Comparison of ENCODE assay signal across 16 cellular contexts in genomic region chr9:75063556-75064305, GRCh38. TPM values are rescaled to one million over a fixed set of nuclear protein-coding genes. Genes with fewer than 3 reads are reported as not detected.
DNase-seq lines count a peak whose midpoint lies in the region; ATAC-seq, FAIRE-seq and TF ChIP-seq lines count a peak whose summit lies in the region.
"Had no signal": no experiment of that assay in that cellular context is flagged by ENCODE, and none has a peak within 500 bp of the region (broad histone marks: within the 10 kb centered on the region; RNA-seq: fewer than 3 reads in every experiment).

No MANE protein-coding gene starts in this region.

- no peaks in the 10 kb centered on the region for H3K27me3 Mint-ChIP-seq in T-helper 17 cell
- H3K27me3 Mint-ChIP-seq in activated T-helper 1 cell treated with anti-CD3 and anti-CD28 coated beads, Interleukin-12 subunit alpha, Interleukin-12 subunit beta, Interleukin-2, Interleukin-4 antibody, amounts not matched to agents 30 ng/mL and 10 ng/mL and 1 ng/mL, durations not matched to agents 14 hours and 24 hours and 36 hours (ENCODE audit: insufficient read depth) = no peaks in the 10 kb centered on the region
- H3K27me3 Mint-ChIP-seq: stimulated activated memory B cell treated with anti-CD40 and anti-IgM and Interleukin-4, amounts not matched to agents 10 μg/mL and 1 μg/mL and 100 μg/mL, for 72 hours had no signal

- H2AFZ ChIP-seq in keratinocyte (ENCODE audit: control insufficient read depth, low read length) = no peak overlapping the region

- no peak overlapping the region for H3K4me3 Mint-ChIP-seq in T-helper 17 cell
- H3K4me3 Mint-ChIP-seq in activated T-helper 1 cell treated with anti-CD3 and anti-CD28 coated beads, Interleukin-12 subunit alpha, Interleukin-12 subunit beta, Interleukin-2, Interleukin-4 antibody, amounts not matched to agents 30 ng/mL and 10 ng/mL and 1 ng/mL, durations not matched to agents 14 hours and 24 hours and 36 hours = no peak overlapping the region
- H3K4me3 Mint-ChIP-seq: stimulated activated memory B cell treated with anti-CD40 and anti-IgM and Interleukin-4, amounts not matched to agents 10 μg/mL and 1 μg/mL and 100 μg/mL, for 72 hours had no signal

- TF ChIP-seq CTCF in keratinocyte (optimal IDR thresholded peaks at IDR 0.05 in 1 of 3, IDR thresholded peaks at IDR 0.05 in 1 of 3, conservative IDR thresholded peaks at IDR 0.05 in 1 of 3; ENCODE audit: extremely low read depth in 1 of 3, insufficient read depth in 2 of 3, low read length in 3 of 3) = no peak

- DNase-seq in AG08395 (ENCODE audit: low spot score) (peak; percentile 38), ELR (ENCODE audit: low read depth) (peak; percentile 70), T-helper 17 cell (no peak), keratinocyte (ENCODE audit: low read depth, low spot score) (no peak), NCI-H510A treated with DMSO at 0.1 percent for 48 hours (lab: John Stamatoyannopoulos, UW) (no peak)
- DNase-seq in activated T-helper 1 cell treated with anti-CD3 and anti-CD28 coated beads, Interleukin-12 subunit alpha, Interleukin-12 subunit beta, Interleukin-2, Interleukin-4 antibody, amounts not matched to agents 30 ng/mL and 10 ng/mL and 1 ng/mL, durations not matched to agents 14 hours and 24 hours and 36 hours (ENCODE audit: low spot score) = no peak
- DNase-seq: activated T-cell treated with anti-CD3 and anti-CD28 coated beads for 4 hours; GDM1; hippocampal formation; NCI-H1436; NK-92 treated with Interleukin-12 subunit alpha and Interleukin-12 subunit beta, amount 100 ng/mL, for 24 hours; stimulated activated CD4-positive, alpha-beta T cell treated with anti-CD3 and anti-CD28 coated beads, Interleukin-2, amount 100 ng/mL, for 24 hours had no signal

- peak overlapping the region; percentile 8 for H3K27ac ChIP-seq in keratinocyte (ENCODE audit: control insufficient read depth, insufficient read depth, low read length)
- H3K27ac ChIP-seq: SK-N-MC had no signal

- H3K27me3 ChIP-seq in keratinocyte (ENCODE audit: control insufficient read depth, extremely low read depth, insufficient read depth, low read length) = no peaks in the 10 kb centered on the region

- peaks cover 2 to 3% of the 10 kb centered on the region in 2 experiments for H3K36me3 ChIP-seq in keratinocyte (ENCODE audit: control insufficient read depth in 2 of 2, extremely low read depth in 1 of 2, insufficient read depth in 2 of 2, low read length in 2 of 2)

- H3K9me3 Mint-ChIP-seq in activated T-helper 1 cell treated with anti-CD3 and anti-CD28 coated beads, Interleukin-12 subunit alpha, Interleukin-12 subunit beta, Interleukin-2, Interleukin-4 antibody, amounts not matched to agents 30 ng/mL and 10 ng/mL and 1 ng/mL, durations not matched to agents 14 hours and 24 hours and 36 hours = peaks cover 6% of the 10 kb centered on the region
- H3K9me3 Mint-ChIP-seq: stimulated activated memory B cell treated with anti-CD40 and anti-IgM and Interleukin-4, amounts not matched to agents 10 μg/mL and 1 μg/mL and 100 μg/mL, for 72 hours had no signal

- H3K4me1 ChIP-seq in keratinocyte (ENCODE audit: control insufficient read depth, extremely low read depth, insufficient read depth, low read length) = peaks cover 13% of the 10 kb centered on the region

- no peaks in the 10 kb centered on the region for H3K79me2 ChIP-seq in keratinocyte (ENCODE audit: control insufficient read depth, insufficient read depth, low read length)

- H3K9me3 ChIP-seq in T-helper 17 cell (ENCODE audit: control insufficient read depth, low read length, poor library complexity, severe bottlenecking) (no peaks in the 10 kb centered on the region), keratinocyte (ENCODE audit: control insufficient read depth, low read depth, low read length) (no peaks in the 10 kb centered on the region)

- no peak overlapping the region for H3K4me3 ChIP-seq in keratinocyte (ENCODE audit: control insufficient read depth in 2 of 3, extremely low read depth in 1 of 3, insufficient read depth in 2 of 3, low read depth in 1 of 3, low read length in 3 of 3)
- H3K4me3 ChIP-seq: SK-N-MC had no signal

- peak overlapping the region; percentile 45 for H3K27ac Mint-ChIP-seq in T-helper 17 cell
- H3K27ac Mint-ChIP-seq in activated T-helper 1 cell treated with anti-CD3 and anti-CD28 coated beads, Interleukin-12 subunit alpha, Interleukin-12 subunit beta, Interleukin-2, Interleukin-4 antibody, amounts not matched to agents 30 ng/mL and 10 ng/mL and 1 ng/mL, durations not matched to agents 14 hours and 24 hours and 36 hours = no peak overlapping the region
- H3K27ac Mint-ChIP-seq: stimulated activated memory B cell treated with anti-CD40 and anti-IgM and Interleukin-4, amounts not matched to agents 10 μg/mL and 1 μg/mL and 100 μg/mL, for 72 hours had no signal

- dilution Hi-C loops in keratinocyte (cut with MboI; ENCODE audit: extremely low pct_ligation_motif_present, low sequenced_read_pairs) = no loop called here

- no peak overlapping the region for H3K9ac ChIP-seq in keratinocyte (ENCODE audit: control insufficient read depth, extremely low read depth, insufficient read depth, low read length)

- no peaks in the 10 kb centered on the region for H4K20me1 ChIP-seq in keratinocyte (ENCODE audit: control insufficient read depth, extremely low read depth, insufficient read depth, low read length)

- no peak for ATAC-seq in T-helper 17 cell
- ATAC-seq in GM19324 (IDR thresholded peaks at IDR 0.05; ENCODE audit: low FRiP score, unreplicated experiment) = no peak
- no peak for ATAC-seq in GM21528 (IDR thresholded peaks at IDR 0.05; ENCODE audit: low FRiP score, unreplicated experiment)
- ATAC-seq: stimulated activated memory B cell treated with anti-CD40 and anti-IgM and Interleukin-4, amounts not matched to agents 10 μg/mL and 1 μg/mL and 100 μg/mL, for 72 hours had no signal

- intact Hi-C loops in activated T-helper 1 cell treated with anti-CD3 and anti-CD28 coated beads, Interleukin-12 subunit alpha, Interleukin-12 subunit beta, Interleukin-2, Interleukin-4 antibody, amounts not matched to agents 30 ng/mL and 10 ng/mL and 1 ng/mL, durations not matched to agents 14 hours and 24 hours and 36 hours (cut with micrococcal nuclease) = no loop called here

- H3K4me1 Mint-ChIP-seq in T-helper 17 cell = peaks cover 5% of the 10 kb centered on the region
- peaks cover 6% of the 10 kb centered on the region for H3K4me1 Mint-ChIP-seq in activated T-helper 1 cell treated with anti-CD3 and anti-CD28 coated beads, Interleukin-12 subunit alpha, Interleukin-12 subunit beta, Interleukin-2, Interleukin-4 antibody, amounts not matched to agents 30 ng/mL and 10 ng/mL and 1 ng/mL, durations not matched to agents 14 hours and 24 hours and 36 hours (ENCODE audit: low read depth)
- H3K4me1 Mint-ChIP-seq: stimulated activated memory B cell treated with anti-CD40 and anti-IgM and Interleukin-4, amounts not matched to agents 10 μg/mL and 1 μg/mL and 100 μg/mL, for 72 hours had no signal

- H3K36me3 Mint-ChIP-seq in T-helper 17 cell (ENCODE audit: low read depth) = peaks cover 10% of the 10 kb centered on the region
- peaks cover 31% of the 10 kb centered on the region for H3K36me3 Mint-ChIP-seq in activated T-helper 1 cell treated with anti-CD3 and anti-CD28 coated beads, Interleukin-12 subunit alpha, Interleukin-12 subunit beta, Interleukin-2, Interleukin-4 antibody, amounts not matched to agents 30 ng/mL and 10 ng/mL and 1 ng/mL, durations not matched to agents 14 hours and 24 hours and 36 hours (ENCODE audit: low read depth)

- H3K4me2 ChIP-seq in keratinocyte (ENCODE audit: control insufficient read depth, extremely low read depth, insufficient read depth, low read depth, low read length) = peak overlapping the region; percentile 6

- FAIRE-seq in keratinocyte (lab: Jason Lieb, UNC) = peak; percentile 75

- no peaks in the 10 kb centered on the region for H3K9me1 ChIP-seq in keratinocyte (ENCODE audit: control insufficient read depth, extremely low read depth, insufficient read depth, low read length)

RNA-seq across cellular contexts. Expression of gene NMRK1, which starts 24.2 kb away (rescaled TPM):
- total RNA-seq in T-helper 17 cell = 10 to 100 TPM; 56.7 to 70.0 TPM
- 14.0 to 30.1 TPM (median 24.7 TPM) in 3 replicates for polyA plus RNA-seq in keratinocyte
- polyA plus RNA-seq in keratinocyte (2011; ENCODE audit: low read depth) = 23.8 TPM
- polyA plus RNA-seq in keratinocyte (2011; cell fraction: cytosol; rRNA removed) = 15.0 and 26.5 TPM in 2 replicates
- polyA plus RNA-seq in keratinocyte (2011; cell fraction: nucleus; rRNA removed) = 29.7 and 34.9 TPM in 2 replicates
- polyA plus RNA-seq in keratinocyte (2012; ENCODE audit: low replicate concordance) = 17.2 and 31.2 TPM in 2 replicates
- 2.8 to 7.6 TPM (median 6.7 TPM) in 3 replicates for polyA minus RNA-seq in keratinocyte
- 8.6 TPM for polyA minus RNA-seq in keratinocyte (2011; cell fraction: cytosol; rRNA and poly(A)+ RNA removed)
- 8.3 and 11.0 TPM in 2 replicates for polyA minus RNA-seq in keratinocyte (2011; cell fraction: nucleus; rRNA and poly(A)+ RNA removed)
- total RNA-seq in activated T-helper 1 cell treated with anti-CD3 and anti-CD28 coated beads, Interleukin-12 subunit alpha, Interleukin-12 subunit beta, Interleukin-2, Interleukin-4 antibody, amounts not matched to agents 30 ng/mL and 10 ng/mL and 1 ng/mL, durations not matched to agents 14 hours and 24 hours and 36 hours = 7.1 and 9.2 TPM in 2 replicates

RNA-seq across cellular contexts. Expression of gene OSTF1, which starts 24.6 kb away (rescaled TPM):
- 10 to 100 TPM; 85.2 to 95.1 TPM for total RNA-seq in T-helper 17 cell
- 32.2 to 39.2 TPM (median 33.1 TPM) in 3 replicates for polyA plus RNA-seq in keratinocyte
- 160 TPM for polyA plus RNA-seq in keratinocyte (2011; ENCODE audit: low read depth)
- polyA plus RNA-seq in keratinocyte (2011; cell fraction: cytosol; rRNA removed) = 29.1 and 38.2 TPM in 2 replicates
- 15.6 and 19.1 TPM in 2 replicates for polyA plus RNA-seq in keratinocyte (2011; cell fraction: nucleus; rRNA removed)
- 55.0 and 65.5 TPM in 2 replicates for polyA plus RNA-seq in keratinocyte (2012; ENCODE audit: low replicate concordance)
- 11.9 to 83.8 TPM (median 52.3 TPM) in 3 replicates for polyA minus RNA-seq in keratinocyte
- 44.9 TPM for polyA minus RNA-seq in keratinocyte (2011; cell fraction: cytosol; rRNA and poly(A)+ RNA removed)
- polyA minus RNA-seq in keratinocyte (2011; cell fraction: nucleus; rRNA and poly(A)+ RNA removed) = 14.4 and 28.3 TPM in 2 replicates
- 49.5 and 53.6 TPM in 2 replicates for total RNA-seq in activated T-helper 1 cell treated with anti-CD3 and anti-CD28 coated beads, Interleukin-12 subunit alpha, Interleukin-12 subunit beta, Interleukin-2, Interleukin-4 antibody, amounts not matched to agents 30 ng/mL and 10 ng/mL and 1 ng/mL, durations not matched to agents 14 hours and 24 hours and 36 hours

RNA-seq across cellular contexts. Expression of gene CARNMT1, which starts 35.6 kb away (rescaled TPM):
- total RNA-seq in T-helper 17 cell = 10 to 100 TPM; 16.2 to 16.9 TPM
- 7.8 to 15.3 TPM (median 10.2 TPM) in 3 replicates for polyA plus RNA-seq in keratinocyte
- polyA plus RNA-seq in keratinocyte (2011; ENCODE audit: low read depth) = 10.8 TPM
- 9.5 and 15.2 TPM in 2 replicates for polyA plus RNA-seq in keratinocyte (2011; cell fraction: cytosol; rRNA removed)
- polyA plus RNA-seq in keratinocyte (2011; cell fraction: nucleus; rRNA removed) = 6.7 and 11.3 TPM in 2 replicates
- 7.4 and 12.4 TPM in 2 replicates for polyA plus RNA-seq in keratinocyte (2012; ENCODE audit: low replicate concordance)
- polyA minus RNA-seq in keratinocyte = 3.3 to 12.4 TPM (median 4.4 TPM) in 3 replicates
- polyA minus RNA-seq in keratinocyte (2011; cell fraction: cytosol; rRNA and poly(A)+ RNA removed) = 11.3 TPM
- 8.0 and 13.0 TPM in 2 replicates for polyA minus RNA-seq in keratinocyte (2011; cell fraction: nucleus; rRNA and poly(A)+ RNA removed)
- total RNA-seq in activated T-helper 1 cell treated with anti-CD3 and anti-CD28 coated beads, Interleukin-12 subunit alpha, Interleukin-12 subunit beta, Interleukin-2, Interleukin-4 antibody, amounts not matched to agents 30 ng/mL and 10 ng/mL and 1 ng/mL, durations not matched to agents 14 hours and 24 hours and 36 hours = 37.7 and 45.6 TPM in 2 replicates

Comparison
In these comparisons a context has a peak if more than half of its experiments do, and no peak if none do; other contexts are left out.
1. DNase-seq: peak in AG08395 (single experiment) and ELR (single experiment); none in T-helper 17 cell (0 of 3), keratinocyte (single experiment), NCI-H510A treated with DMSO at 0.1 percent for 48 hours (single experiment) and activated T-helper 1 cell treated with anti-CD3 and anti-CD28 coated beads, Interleukin-12 subunit alpha, Interleukin-12 subunit beta, Interleukin-2, Interleukin-4 antibody, amounts not matched to agents 30 ng/mL and 10 ng/mL and 1 ng/mL, durations not matched to agents 14 hours and 24 hours and 36 hours (single experiment).